In the genomic region with DNA sequence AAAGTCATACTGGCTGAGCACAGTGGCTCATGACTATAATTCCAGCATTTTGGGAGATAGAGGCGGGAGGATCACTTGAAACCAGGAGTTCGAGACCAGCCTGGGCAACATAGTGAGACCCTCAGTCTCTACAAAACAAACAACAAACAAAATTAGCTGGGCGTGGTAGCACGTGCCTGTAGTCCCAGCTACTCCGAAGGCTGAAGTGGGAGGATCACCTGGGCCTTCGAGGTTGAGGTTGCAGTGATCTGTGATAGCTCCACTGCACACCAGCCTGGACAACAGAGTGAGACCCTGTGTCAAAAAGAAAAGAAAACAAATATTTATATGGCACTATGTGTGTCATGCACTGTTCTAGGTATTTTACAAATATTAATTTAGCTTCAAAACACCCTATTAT, we compare ENCODE assay signal across 1 cellular context.
TF ChIP-seq lines count a peak whose summit lies in the region.

No MANE protein-coding gene starts in this region.

TF ChIP-seq in GM23338, 12 proteins besides CTCF, POLR2A, EP300 and RAD21:
- TF ChIP-seq, protein P1, sequence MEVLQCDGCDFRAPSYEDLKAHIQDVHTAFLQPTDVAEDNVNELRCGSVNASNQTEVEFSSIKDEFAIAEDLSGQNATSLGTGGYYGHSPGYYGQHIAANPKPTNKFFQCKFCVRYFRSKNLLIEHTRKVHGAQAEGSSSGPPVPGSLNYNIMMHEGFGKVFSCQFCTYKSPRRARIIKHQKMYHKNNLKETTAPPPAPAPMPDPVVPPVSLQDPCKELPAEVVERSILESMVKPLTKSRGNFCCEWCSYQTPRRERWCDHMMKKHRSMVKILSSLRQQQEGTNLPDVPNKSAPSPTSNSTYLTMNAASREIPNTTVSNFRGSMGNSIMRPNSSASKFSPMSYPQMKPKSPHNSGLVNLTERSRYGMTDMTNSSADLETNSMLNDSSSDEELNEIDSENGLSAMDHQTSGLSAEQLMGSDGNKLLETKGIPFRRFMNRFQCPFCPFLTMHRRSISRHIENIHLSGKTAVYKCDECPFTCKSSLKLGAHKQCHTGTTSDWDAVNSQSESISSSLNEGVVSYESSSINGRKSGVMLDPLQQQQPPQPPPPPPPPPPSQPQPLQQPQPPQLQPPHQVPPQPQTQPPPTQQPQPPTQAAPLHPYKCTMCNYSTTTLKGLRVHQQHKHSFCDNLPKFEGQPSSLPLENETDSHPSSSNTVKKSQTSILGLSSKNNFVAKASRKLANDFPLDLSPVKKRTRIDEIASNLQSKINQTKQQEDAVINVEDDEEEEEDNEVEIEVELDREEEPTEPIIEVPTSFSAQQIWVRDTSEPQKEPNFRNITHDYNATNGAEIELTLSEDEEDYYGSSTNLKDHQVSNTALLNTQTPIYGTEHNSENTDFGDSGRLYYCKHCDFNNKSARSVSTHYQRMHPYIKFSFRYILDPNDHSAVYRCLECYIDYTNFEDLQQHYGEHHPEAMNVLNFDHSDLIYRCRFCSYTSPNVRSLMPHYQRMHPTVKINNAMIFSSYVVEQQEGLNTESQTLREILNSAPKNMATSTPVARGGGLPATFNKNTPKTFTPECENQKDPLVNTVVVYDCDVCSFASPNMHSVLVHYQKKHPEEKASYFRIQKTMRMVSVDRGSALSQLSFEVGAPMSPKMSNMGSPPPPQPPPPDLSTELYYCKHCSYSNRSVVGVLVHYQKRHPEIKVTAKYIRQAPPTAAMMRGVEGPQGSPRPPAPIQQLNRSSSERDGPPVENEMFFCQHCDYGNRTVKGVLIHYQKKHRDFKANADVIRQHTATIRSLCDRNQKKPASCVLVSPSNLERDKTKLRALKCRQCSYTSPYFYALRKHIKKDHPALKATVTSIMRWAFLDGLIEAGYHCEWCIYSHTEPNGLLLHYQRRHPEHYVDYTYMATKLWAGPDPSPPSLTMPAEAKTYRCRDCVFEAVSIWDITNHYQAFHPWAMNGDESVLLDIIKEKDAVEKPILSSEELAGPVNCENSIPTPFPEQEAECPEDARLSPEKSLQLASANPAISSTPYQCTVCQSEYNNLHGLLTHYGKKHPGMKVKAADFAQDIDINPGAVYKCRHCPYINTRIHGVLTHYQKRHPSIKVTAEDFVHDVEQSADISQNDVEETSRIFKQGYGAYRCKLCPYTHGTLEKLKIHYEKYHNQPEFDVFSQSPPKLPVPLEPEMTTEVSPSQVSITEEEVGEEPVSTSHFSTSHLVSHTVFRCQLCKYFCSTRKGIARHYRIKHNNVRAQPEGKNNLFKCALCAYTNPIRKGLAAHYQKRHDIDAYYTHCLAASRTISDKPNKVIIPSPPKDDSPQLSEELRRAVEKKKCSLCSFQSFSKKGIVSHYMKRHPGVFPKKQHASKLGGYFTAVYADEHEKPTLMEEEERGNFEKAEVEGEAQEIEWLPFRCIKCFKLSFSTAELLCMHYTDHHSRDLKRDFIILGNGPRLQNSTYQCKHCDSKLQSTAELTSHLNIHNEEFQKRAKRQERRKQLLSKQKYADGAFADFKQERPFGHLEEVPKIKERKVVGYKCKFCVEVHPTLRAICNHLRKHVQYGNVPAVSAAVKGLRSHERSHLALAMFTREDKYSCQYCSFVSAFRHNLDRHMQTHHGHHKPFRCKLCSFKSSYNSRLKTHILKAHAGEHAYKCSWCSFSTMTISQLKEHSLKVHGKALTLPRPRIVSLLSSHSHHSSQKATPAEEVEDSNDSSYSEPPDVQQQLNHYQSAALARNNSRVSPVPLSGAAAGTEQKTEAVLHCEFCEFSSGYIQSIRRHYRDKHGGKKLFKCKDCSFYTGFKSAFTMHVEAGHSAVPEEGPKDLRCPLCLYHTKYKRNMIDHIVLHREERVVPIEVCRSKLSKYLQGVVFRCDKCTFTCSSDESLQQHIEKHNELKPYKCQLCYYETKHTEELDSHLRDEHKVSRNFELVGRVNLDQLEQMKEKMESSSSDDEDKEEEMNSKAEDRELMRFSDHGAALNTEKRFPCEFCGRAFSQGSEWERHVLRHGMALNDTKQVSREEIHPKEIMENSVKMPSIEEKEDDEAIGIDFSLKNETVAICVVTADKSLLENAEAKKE (CRISPR knock-in tag; IDR thresholded peaks at IDR 0.05) = no peak
